In the genomic region with DNA sequence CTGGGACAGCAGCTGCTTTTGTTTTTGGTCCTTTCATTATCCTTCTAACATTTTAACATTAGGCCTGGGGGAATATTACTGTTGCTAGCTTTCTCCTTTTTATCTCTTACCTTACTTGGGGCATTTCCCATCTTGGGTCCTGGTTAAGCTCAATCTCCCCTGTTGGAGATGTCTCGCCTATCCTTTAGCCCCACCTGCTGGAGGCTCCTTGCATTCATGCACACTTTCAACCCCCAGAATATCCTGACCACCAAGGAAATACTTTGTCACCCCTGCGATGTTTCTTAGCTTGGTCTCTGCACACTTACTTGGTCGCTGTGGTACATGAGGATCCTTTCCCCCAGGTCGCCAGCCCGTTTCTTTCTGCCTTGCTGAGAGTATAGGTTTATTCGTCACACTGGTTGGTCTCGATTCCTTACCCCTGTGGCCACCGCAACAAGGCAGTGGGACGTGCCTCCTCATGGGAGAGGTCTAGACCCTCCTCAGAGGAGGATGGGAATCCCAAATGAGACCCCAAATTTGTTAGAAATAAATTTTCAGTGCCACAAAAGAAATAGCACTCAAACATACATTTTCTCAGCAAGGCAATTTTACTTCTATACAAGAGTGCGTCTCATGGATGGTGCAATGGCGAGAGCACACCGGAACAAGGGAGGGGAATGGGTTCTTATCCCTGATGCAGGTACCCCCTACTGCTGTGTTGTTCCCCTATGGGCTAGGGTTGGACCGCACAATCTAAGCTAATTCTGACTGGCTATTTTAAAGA, we compare ENCODE assay signal across 8 cellular contexts. TPM values are rescaled to one million over a fixed set of nuclear protein-coding genes. Genes with fewer than 3 reads are reported as not detected.
A peak's percentile ranks its signal among the peaks of the same experiment; 100 is the strongest.
DNase-seq lines count a peak whose midpoint lies in the region; ATAC-seq, FAIRE-seq and TF ChIP-seq lines count a peak whose summit lies in the region.

No MANE protein-coding gene starts in this region.

- WGBS in GM23248 (ENCODE audit: low coverage in 1 of 2, low lambda C conversion rate in 2 of 2, missing lambda C conversion rate in 2 of 2), 2 experiments = 87 to 88% methylated on average over 13 of the region's 13 CpGs
- WGBS in pancreas, 2 donors = 81% methylated on average over 13 of the region's 13 CpGs
- 85 to 93% methylated on average over 13 of the region's 13 CpGs for WGBS in lower leg skin, 2 donors

- no peak for TF ChIP-seq POLR2A in lower leg skin (IDR thresholded peaks at IDR 0.05)

- H3K36me3 ChIP-seq in GM23248 (ENCODE audit: low read depth) (no peaks in the 10 kb centered on the region), pancreas (no peaks in the 10 kb centered on the region)

- H3K4me2 ChIP-seq in GM23248 (ENCODE audit: unreplicated experiment) = no peak overlapping the region

- no peaks in the 10 kb centered on the region for H3K9me2 ChIP-seq in GM23248 (ENCODE audit: insufficient read depth)

- DNase-seq in ACHN = peak; percentile 40
- peak; percentile 62 for DNase-seq in GM23248
- DNase-seq in activated CD4-positive, CD25-positive, alpha-beta regulatory T cell treated with anti-CD3 and anti-CD28 coated beads, Interleukin-2, amount 50 U/mL, for 16 hours (ENCODE audit: low read depth, low spot score) = peak; percentile 44
- no peak for DNase-seq in coronary artery (ENCODE audit: low spot score)
- DNase-seq in pancreas = peak in 2 of 6 donors; percentile 56 to 64
- no peak for DNase-seq in 8988T
- no peak for DNase-seq in DMS153 treated with DMSO at 0.1 percent for 48 hours (lab: John Stamatoyannopoulos, UW; ENCODE audit: unreplicated experiment)
- no peak for DNase-seq in lower leg skin (ENCODE audit: low spot score in 2 of 2)

- in situ Hi-C loops in ACHN (cut with HindIII; ENCODE audit: low pct_ligation_motif_present, low pct_unique_long_range_greater_than_20kb, low sequenced_read_pairs) (no loop called here), GM23248 (cut with MboI) (loop anchor here (25.0 kb wide), 1 partner anchor 300 kb away; no protein-coding TSS in a partner anchor)

- H3K4me3 ChIP-seq in GM23248 = no peak overlapping the region
- no peak overlapping the region for H3K4me3 ChIP-seq in coronary artery
- H3K4me3 ChIP-seq in pancreas = no peak overlapping the region
- no peak overlapping the region for H3K4me3 ChIP-seq in lower leg skin (ENCODE audit: low read depth, poor library complexity, severe bottlenecking)

- intact Hi-C loops in pancreas (cut with DNase I) = no loop called here
- intact Hi-C loops in lower leg skin (cut with DNase I; ENCODE audit: low total_unique reads) = no loop called here

- no peaks in the 10 kb centered on the region for H3K79me2 ChIP-seq in GM23248 (ENCODE audit: insufficient read depth)

- no peaks in the 10 kb centered on the region for H3F3A ChIP-seq in GM23248 (ENCODE audit: insufficient read depth)

- TF ChIP-seq CTCF in coronary artery (IDR thresholded peaks at IDR 0.05) (peak; percentile 38), pancreas (IDR thresholded peaks at IDR 0.05) (peak; percentile 15 to 52 (median 30)), lower leg skin (IDR thresholded peaks at IDR 0.05) (no peak)

- no peaks in the 10 kb centered on the region for H3K27me3 ChIP-seq in GM23248 (replicated peaks; ENCODE audit: insufficient read depth)
- no peaks in the 10 kb centered on the region for H3K27me3 ChIP-seq in pancreas

- peak in 1 of 4 donors; percentile 18 for ATAC-seq in pancreas

- H2AFZ ChIP-seq in GM23248 = no peak overlapping the region

- FAIRE-seq in pancreas (lab: Jason Lieb, UNC) = no peak

- no peaks in the 10 kb centered on the region for H3K9me3 ChIP-seq in GM23248 (ENCODE audit: low read depth)
- no peaks in the 10 kb centered on the region for H3K9me3 ChIP-seq in pancreas

- H3K27ac ChIP-seq in GM23248 (no peak overlapping the region), coronary artery (no peak overlapping the region), pancreas (no peak overlapping the region)

- H3K9ac ChIP-seq in GM23248 = no peak overlapping the region

- H3K4me1 ChIP-seq in GM23248 (ENCODE audit: insufficient read depth) = peaks cover 4% of the 10 kb centered on the region; the same call in 1 of the 2 replicates
- peaks cover 0 to 4% (median 0%) of the 10 kb centered on the region in 3 donors for H3K4me1 ChIP-seq in pancreas

- no peaks in the 10 kb centered on the region for H4K20me1 ChIP-seq in GM23248 (ENCODE audit: insufficient read depth)

RNA-seq across cellular contexts. Expression of gene TXN2, which starts 5.4 kb away (rescaled TPM):
- total RNA-seq in GM23248 (2014; rRNA removed; shearing (Covaris generic)) = 24.0 and 33.1 TPM in 2 replicates
- 104 and 109 TPM in 2 replicates for polyA plus RNA-seq in GM23248 (2016; fragmentation: Nextera tagmentation; extraction: Ambion mirVana)
- 10 to 100 TPM; 20.4 to 33.6 (median 30.5) TPM for total RNA-seq in pancreas
- polyA plus RNA-seq in pancreas = 10 to 100 TPM; 43.1 to 49.5 TPM
- total RNA-seq in lower leg skin = 10 to 100 TPM; 45.6 to 56.7 (median 52.2) TPM

RNA-seq across cellular contexts. Expression of gene FOXRED2, which starts 20.0 kb away (rescaled TPM):
- total RNA-seq in GM23248 (2014; rRNA removed; shearing (Covaris generic)) = 4.2 and 4.4 TPM in 2 replicates
- polyA plus RNA-seq in GM23248 (2016; fragmentation: Nextera tagmentation; extraction: Ambion mirVana) (5.0 and 6.5 TPM in 2 replicates), pancreas (1 to 10 TPM; 2.0 to 3.5 TPM)
- total RNA-seq in pancreas (1 to 10 TPM; 3.9 to 6.0 (median 5.3) TPM), lower leg skin (10 to 100 TPM in 3 of 4 donors, 1 to 10 TPM in 1; 9.1 to 18.5 (median 14.6) TPM)

RNA-seq across cellular contexts. Expression of gene EIF3D, which starts 42.2 kb away (rescaled TPM):
- 310 and 377 TPM in 2 replicates for total RNA-seq in GM23248 (2014; rRNA removed; shearing (Covaris generic))
- polyA plus RNA-seq in GM23248 (2016; fragmentation: Nextera tagmentation; extraction: Ambion mirVana) (122 and 129 TPM in 2 replicates), pancreas (100 to 1,000 TPM; 130 to 148 TPM)
- total RNA-seq in pancreas (100 to 1,000 TPM; 106 to 182 (median 134) TPM), lower leg skin (100 to 1,000 TPM; 305 to 489 (median 386) TPM)

Comparison
In these comparisons a context has a peak if more than half of its experiments do, and no peak if none do; other contexts are left out.
1. DNase-seq: peak in ACHN (single experiment), GM23248 (single experiment) and activated CD4-positive, CD25-positive, alpha-beta regulatory T cell treated with anti-CD3 and anti-CD28 coated beads, Interleukin-2, amount 50 U/mL, for 16 hours (single experiment); none in coronary artery (single experiment), 8988T (single experiment), DMS153 treated with DMSO at 0.1 percent for 48 hours (single experiment) and lower leg skin (0 of 2).
2. CTCF ChIP-seq: peak in coronary artery (single experiment) and pancreas (4 of 4); none in lower leg skin (0 of 3).